ENCODE assay signal across 8 cellular contexts in genomic region chr7:155299539-155300202, GRCh38. TPM values are rescaled to one million over a fixed set of nuclear protein-coding genes. Genes with fewer than 3 reads are reported as not detected.
DNase-seq lines count a peak whose midpoint lies in the region; ATAC-seq and TF ChIP-seq lines count a peak whose summit lies in the region.

No MANE protein-coding gene starts in this region.

- H3K79me2 ChIP-seq in trophoblast cell (ENCODE audit: control insufficient read depth, insufficient read depth, low read length, poor library complexity): peaks cover 14% of the 10 kb centered on the region

- H3K4me3 ChIP-seq in trophoblast cell (ENCODE audit: low read depth, low read length): peak overlapping the region; percentile 47

- no peak for TF ChIP-seq CTCF in VCaP (conservative IDR thresholded peaks at IDR 0.05)

- H3K14ac ChIP-seq in trophoblast cell (ENCODE audit: low read length): no peak overlapping the region

- H4K8ac ChIP-seq in trophoblast cell (ENCODE audit: low read depth, low read length): no peak overlapping the region

- peak overlapping the region; percentile 76 for H3K4me2 ChIP-seq in trophoblast cell (ENCODE audit: low read length)

- peak overlapping the region; percentile 8 for H3K4ac ChIP-seq in trophoblast cell (ENCODE audit: low read depth, low read length)

- peaks cover 14 to 24% of the 10 kb centered on the region in 2 experiments for H3K36me3 ChIP-seq in trophoblast cell (ENCODE audit: control insufficient read depth in 1 of 2, insufficient read depth in 2 of 2, low read length in 2 of 2)

- H2BK120ac ChIP-seq in trophoblast cell (ENCODE audit: insufficient read depth, low read length, poor library complexity): no peak overlapping the region

- no peak overlapping the region for H2AFZ ChIP-seq in trophoblast cell (ENCODE audit: insufficient read depth, low read length, poor library complexity)

- H4K12ac ChIP-seq in trophoblast cell (ENCODE audit: low read depth, low read length): no peak overlapping the region

- H4K91ac ChIP-seq in trophoblast cell (ENCODE audit: low read depth, low read length): no peak overlapping the region

- H3K23ac ChIP-seq in trophoblast cell (ENCODE audit: low read length): no peak overlapping the region

- H3K4me1 ChIP-seq in trophoblast cell (ENCODE audit: control insufficient read depth in 1 of 2, insufficient read depth in 2 of 2, low read length in 2 of 2): peaks cover 12 to 16% of the 10 kb centered on the region in 2 experiments

- H3K79me1 ChIP-seq in trophoblast cell (ENCODE audit: low read length): peaks cover 18% of the 10 kb centered on the region

- no CpG with 5 or more reads among the region's 8 CpGs for WGBS in trophoblast cell (ENCODE audit: extremely low coverage, insufficient coverage, insufficient read length)

- TF ChIP-seq POLR2A in erythroblast (IDR thresholded peaks at IDR 0.05; ENCODE audit: low read length): peak; percentile 54

- H3K9ac ChIP-seq in trophoblast cell (ENCODE audit: low read length): no peak overlapping the region

- H2BK12ac ChIP-seq in trophoblast cell (ENCODE audit: low read length): no peak overlapping the region

- no peak overlapping the region for H2BK5ac ChIP-seq in trophoblast cell (ENCODE audit: low read depth, low read length, poor library complexity)

- peak; percentile 19 for DNase-seq in stimulated activated CD4-positive, alpha-beta T cell treated with anti-CD3 and anti-CD28 coated beads, Interleukin-15, amount 100 ng/mL, for 24 hours
- DNase-seq in stimulated activated CD4-positive, alpha-beta T cell treated with anti-CD3 and anti-CD28 coated beads, Interleukin-4, amount 100 ng/mL, for 1 hour: no peak
- DNase-seq in erythroblast (lab: John Stamatoyannopoulos, UW) (peak; percentile 40 to 61), trophoblast cell (peak in 1 of 2 donors; percentile 18), AML-193 (lab: John Stamatoyannopoulos, UW) (no peak)

- no peak for ATAC-seq in HG03378 (IDR thresholded peaks at IDR 0.05; ENCODE audit: unreplicated experiment)
- no peak for ATAC-seq in HG03108 (IDR thresholded peaks at IDR 0.05; ENCODE audit: unreplicated experiment)

- H3K27me3 ChIP-seq in trophoblast cell (ENCODE audit: insufficient read depth, low read length): no peaks in the 10 kb centered on the region

- H3K9me3 ChIP-seq in trophoblast cell (ENCODE audit: insufficient read depth, low read depth, low read length): peaks cover 2% of the 10 kb centered on the region

- H3K27ac ChIP-seq in VCaP (peak overlapping the region; percentile 87), trophoblast cell (ENCODE audit: low read depth, low read length) (no peak overlapping the region)

- H2AK5ac ChIP-seq in trophoblast cell (ENCODE audit: low read length): no peak overlapping the region

- H3K18ac ChIP-seq in trophoblast cell (ENCODE audit: low read length): no peak overlapping the region

RNA-seq across cellular contexts. Expression of gene INSIG1, which starts 2.0 kb away (rescaled TPM):
- polyA plus RNA-seq in trophoblast cell (2013): 182 and 192 TPM in 2 replicates

Comparison
In these comparisons a context has a peak if more than half of its experiments do, and no peak if none do; other contexts are left out.
1. DNase-seq: peak in stimulated activated CD4-positive, alpha-beta T cell treated with anti-CD3 and anti-CD28 coated beads, Interleukin-15, amount 100 ng/mL, for 24 hours (single experiment) and erythroblast (2 of 2); none in stimulated activated CD4-positive, alpha-beta T cell treated with anti-CD3 and anti-CD28 coated beads, Interleukin-4, amount 100 ng/mL, for 1 hour (single experiment) and AML-193 (0 of 2).